ENCODE assay signal across 24 cellular contexts in the genomic region with DNA sequence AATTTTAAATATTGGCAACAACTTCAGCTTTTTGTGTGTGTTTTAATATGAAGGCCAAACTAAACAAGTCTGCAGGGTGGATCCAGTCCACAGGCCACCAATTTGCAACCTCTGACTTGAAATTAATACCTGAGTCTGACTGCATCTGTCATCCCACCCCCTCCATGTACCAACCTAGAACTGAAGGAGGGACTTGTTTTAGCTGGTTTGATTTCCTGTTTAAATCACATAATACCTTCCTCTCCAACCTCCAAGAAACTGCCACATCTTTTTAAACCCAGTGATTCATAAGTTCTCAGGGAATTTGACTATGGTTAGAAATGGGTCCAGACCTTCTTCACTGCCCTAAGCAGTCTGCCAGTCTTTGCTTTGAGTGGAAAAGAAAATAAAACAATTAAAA. TPM values are rescaled to one million over a fixed set of nuclear protein-coding genes. Genes with fewer than 3 reads are reported as not detected.
A peak's percentile ranks its signal among the peaks of the same experiment; 100 is the strongest.
DNase-seq lines count a peak whose midpoint lies in the region; ATAC-seq and TF ChIP-seq lines count a peak whose summit lies in the region.
"Had no signal": no experiment of that assay in that cellular context is flagged by ENCODE, and none has a peak within 500 bp of the region (broad histone marks: within the 10 kb centered on the region; RNA-seq: fewer than 3 reads in every experiment).

No MANE protein-coding gene starts in this region.

- H3K27ac ChIP-seq in OCI-LY7 (ENCODE audit: low read depth, low read length, poor library complexity, severe bottlenecking) (no peak overlapping the region), ascending aorta (peak overlapping the region in 1 of 2 donors; percentile 23)
- H3K27ac ChIP-seq: 22Rv1; BLaER1 treated with 17β-estradiol and CSF1 and Interleukin-3, amounts not matched to agents 10 nM and 100 nM; PC-9; SK-N-MC had no signal

- TF ChIP-seq CTCF in OCI-LY7 (conservative IDR thresholded peaks at IDR 0.05; ENCODE audit: low read length) (no peak), epithelial cell of esophagus (IDR thresholded peaks at IDR 0.05; ENCODE audit: insufficient read depth, low read depth, low read length, missing control alignments) (no peak), GM10266 (IDR thresholded peaks at IDR 0.05; ENCODE audit: control insufficient read depth, insufficient read depth, low read depth, missing control alignments) (no peak), ascending aorta (IDR thresholded peaks at IDR 0.05) (no peak)

- H2AFZ ChIP-seq in OCI-LY7 (ENCODE audit: low read length) = no peak overlapping the region
- H2AFZ ChIP-seq: PC-9 had no signal

- H3K79me2 ChIP-seq in OCI-LY7 (ENCODE audit: insufficient read depth, low read depth, low read length) = no peaks in the 10 kb centered on the region

- no peaks in the 10 kb centered on the region for H3K9me2 ChIP-seq in OCI-LY7 (ENCODE audit: insufficient read depth, low read length)

- DNase-seq in activated T-cell treated with anti-CD3 and anti-CD28 coated beads, Interleukin-2, amount 50 U/mL, for 72 hours = no peak
- DNase-seq in activated T-cell treated with anti-CD3 and anti-CD28 coated beads, Interleukin-2, amount 50 U/mL, for 1 hour = no peak
- DNase-seq in OCI-LY7 (ENCODE audit: low spot score) (no peak), epithelial cell of esophagus (ENCODE audit: low read depth) (peak; percentile 60), GM10266 (ENCODE audit: extremely low spot score) (no peak), EL (no peak), ascending aorta (ENCODE audit: low spot score in 2 of 2) (no peak)
- DNase-seq in stimulated activated effector memory CD8-positive, alpha-beta T cell treated with anti-CD3 and anti-CD28 coated beads, Interleukin-12 subunit alpha, Interleukin-12 subunit beta, amount 100 ng/mL, for 72 hours (ENCODE audit: low spot score in 2 of 2) = no peak
- DNase-seq: ACHN; Calu3; CD8-positive, alpha-beta T cell; DMS153; KBM-7; NCI-H1092 treated with DMSO at 0.1 percent for 48 hours; NCI-H2081; NCI-H446; NCI-H526; PC-9; RPMI8226; SHP77 treated with DMSO at 0.1 percent for 48 hours had no signal

- no peaks in the 10 kb centered on the region for H3K9me3 Mint-ChIP-seq in activated T-cell treated with anti-CD3 and anti-CD28 coated beads, Interleukin-2, amount 50 U/mL, for 72 hours
- no peaks in the 10 kb centered on the region for H3K9me3 Mint-ChIP-seq in stimulated activated effector memory CD8-positive, alpha-beta T cell treated with anti-CD3 and anti-CD28 coated beads, Interleukin-12 subunit alpha, Interleukin-12 subunit beta, amount 100 ng/mL, for 72 hours
- H3K9me3 Mint-ChIP-seq: CD8-positive, alpha-beta T cell had no signal

- ATAC-seq in activated T-cell treated with anti-CD3 and anti-CD28 coated beads, Interleukin-2, amount 50 U/mL, for 72 hours (replicated peaks in 1 of 2) = no peak
- no peak for ATAC-seq in stimulated activated effector memory CD8-positive, alpha-beta T cell treated with anti-CD3 and anti-CD28 coated beads, Interleukin-12 subunit alpha, Interleukin-12 subunit beta, amount 100 ng/mL, for 72 hours
- ATAC-seq: CD8-positive, alpha-beta T cell; HepG2 had no signal

- peaks cover 3 to 6% of the 10 kb centered on the region in 2 donors for H3K36me3 Mint-ChIP-seq in activated T-cell treated with anti-CD3 and anti-CD28 coated beads, Interleukin-2, amount 50 U/mL, for 72 hours (ENCODE audit: insufficient read depth in 2 of 2)
- H3K36me3 Mint-ChIP-seq in stimulated activated effector memory CD8-positive, alpha-beta T cell treated with anti-CD3 and anti-CD28 coated beads, Interleukin-12 subunit alpha, Interleukin-12 subunit beta, amount 100 ng/mL, for 72 hours = peaks cover 84% of the 10 kb centered on the region

- no peak overlapping the region for H3K4me3 Mint-ChIP-seq in activated T-cell treated with anti-CD3 and anti-CD28 coated beads, Interleukin-2, amount 50 U/mL, for 72 hours
- no peak overlapping the region for H3K4me3 Mint-ChIP-seq in stimulated activated effector memory CD8-positive, alpha-beta T cell treated with anti-CD3 and anti-CD28 coated beads, Interleukin-12 subunit alpha, Interleukin-12 subunit beta, amount 100 ng/mL, for 72 hours
- H3K4me3 Mint-ChIP-seq: CD8-positive, alpha-beta T cell had no signal

- intact Hi-C loops in OCI-LY7 (cut with micrococcal nuclease; ENCODE audit: unreplicated experiment) = no loop called here
- intact Hi-C loops in ascending aorta (cut with DNase I) = no loop called here

- no peaks in the 10 kb centered on the region for H3K27me3 Mint-ChIP-seq in activated T-cell treated with anti-CD3 and anti-CD28 coated beads, Interleukin-2, amount 50 U/mL, for 72 hours (ENCODE audit: low read depth)

- no TSS peak for BruUV-seq in OCI-LY7 (replicated peaks; lab: Mats Ljungman, UMichigan)

- no peaks in the 10 kb centered on the region for H3K27me3 ChIP-seq in ascending aorta
- H3K27me3 ChIP-seq: BLaER1 treated with 17β-estradiol and CSF1 and Interleukin-3, amounts not matched to agents 10 nM and 100 nM had no signal

- H3K4me3 ChIP-seq in OCI-LY7 (ENCODE audit: low read depth, low read length, poor library complexity, severe bottlenecking) (no peak overlapping the region), epithelial cell of esophagus (ENCODE audit: low read length) (no peak overlapping the region), ascending aorta (no peak overlapping the region)
- H3K4me3 ChIP-seq: BLaER1 treated with 17β-estradiol and CSF1 and Interleukin-3, amounts not matched to agents 10 nM and 100 nM; PC-9; SK-N-MC had no signal

- peaks cover 58% of the 10 kb centered on the region for H3K36me3 ChIP-seq in OCI-LY7 (ENCODE audit: insufficient read depth, low read length)
- H3K36me3 ChIP-seq in ascending aorta = peaks cover 21 to 31% of the 10 kb centered on the region in 2 donors

- H4K20me1 ChIP-seq in OCI-LY7 (ENCODE audit: insufficient read depth, low read length) = no peaks in the 10 kb centered on the region

- peak overlapping the region; percentile 54 for H3K27ac Mint-ChIP-seq in activated T-cell treated with anti-CD3 and anti-CD28 coated beads, Interleukin-2, amount 50 U/mL, for 72 hours
- H3K27ac Mint-ChIP-seq in stimulated activated effector memory CD8-positive, alpha-beta T cell treated with anti-CD3 and anti-CD28 coated beads, Interleukin-12 subunit alpha, Interleukin-12 subunit beta, amount 100 ng/mL, for 72 hours = peak overlapping the region; percentile 53
- H3K27ac Mint-ChIP-seq: CD8-positive, alpha-beta T cell had no signal

- H3K9me3 ChIP-seq in OCI-LY7 (ENCODE audit: low read length) (no peaks in the 10 kb centered on the region), ascending aorta (no peaks in the 10 kb centered on the region)
- H3K9me3 ChIP-seq: BLaER1 treated with 17β-estradiol and CSF1 and Interleukin-3, amounts not matched to agents 10 nM and 100 nM had no signal

- H3K4me1 Mint-ChIP-seq in activated T-cell treated with anti-CD3 and anti-CD28 coated beads, Interleukin-2, amount 50 U/mL, for 72 hours (ENCODE audit: low read depth) = no peaks in the 10 kb centered on the region
- peaks cover 6% of the 10 kb centered on the region for H3K4me1 Mint-ChIP-seq in stimulated activated effector memory CD8-positive, alpha-beta T cell treated with anti-CD3 and anti-CD28 coated beads, Interleukin-12 subunit alpha, Interleukin-12 subunit beta, amount 100 ng/mL, for 72 hours

- 0 out of 2 replicates have a peak overlapping the region, but pooled peaks have one; percentile 21 for H3K4me2 ChIP-seq in OCI-LY7 (ENCODE audit: low read length)
- H3K4me2 ChIP-seq: BLaER1 treated with 17β-estradiol and CSF1 and Interleukin-3, amounts not matched to agents 10 nM and 100 nM; PC-9 had no signal

- CTCF ChIA-PET in OCI-LY7 (lab: Charles Lee; ENCODE audit: unreplicated experiment) = no interaction called here

- peaks cover 21% of the 10 kb centered on the region for H3K4me1 ChIP-seq in OCI-LY7 (ENCODE audit: insufficient read depth, low read length, poor library complexity, severe bottlenecking)
- H3K4me1 ChIP-seq in ascending aorta = peaks cover 5 to 23% of the 10 kb centered on the region in 2 donors
- H3K4me1 ChIP-seq: BLaER1 treated with 17β-estradiol and CSF1 and Interleukin-3, amounts not matched to agents 10 nM and 100 nM had no signal

- POLR2A ChIA-PET in OCI-LY7 (lab: Charles Lee) = no interaction called here

RNA-seq across cellular contexts. Expression of gene RNF8, which starts 21.6 kb away (rescaled TPM):
- total RNA-seq in activated T-cell treated with anti-CD3 and anti-CD28 coated beads, Interleukin-2, amount 50 U/mL, for 72 hours = 10 to 100 TPM; 19.3 to 24.7 TPM
- 21.2 and 21.8 TPM in 2 replicates for total RNA-seq in OCI-LY7 (2014; rRNA removed; shearing (Covaris generic))
- total RNA-seq in OCI-LY7 (2022) = 18.2 and 19.7 TPM in 2 replicates
- 7.3 TPM for total RNA-seq in ascending aorta

RNA-seq across cellular contexts. Expression of gene CMTR1, which starts 57.6 kb away (rescaled TPM):
- total RNA-seq in activated T-cell treated with anti-CD3 and anti-CD28 coated beads, Interleukin-2, amount 50 U/mL, for 72 hours = 10 to 100 TPM; 84.1 to 86.9 TPM
- 32.3 and 36.0 TPM in 2 replicates for total RNA-seq in OCI-LY7 (2014; rRNA removed; shearing (Covaris generic))
- total RNA-seq in OCI-LY7 (2022) (41.2 and 42.8 TPM in 2 replicates), ascending aorta (24.5 TPM)
